ENCODE assay signal across 14 cellular contexts in genomic region chr11:113705871-113706654, GRCh38. TPM values are rescaled to one million over a fixed set of nuclear protein-coding genes. Genes with fewer than 3 reads are reported as not detected.
DNase-seq lines count a peak whose midpoint lies in the region; ATAC-seq, FAIRE-seq and TF ChIP-seq lines count a peak whose summit lies in the region.
"Had no signal": no experiment of that assay in that cellular context is flagged by ENCODE, and none has a peak within 500 bp of the region (broad histone marks: within the 10 kb centered on the region; RNA-seq: fewer than 3 reads in every experiment).

Gene TMPRSS5, minus strand, starts transcription at chr11:113706308. Its CDS starts 84 bp downstream, at chr11:113706224.

- no peaks in the 10 kb centered on the region for H3K27me3 ChIP-seq in Panc1 (ENCODE audit: control insufficient read depth, insufficient read depth, low read length)
- no peaks in the 10 kb centered on the region for H3K27me3 ChIP-seq in MM.1S (replicated peaks; ENCODE audit: insufficient read depth, low read length)
- H3K27me3 ChIP-seq in osteoblast (ENCODE audit: insufficient read depth, low read length): no peaks in the 10 kb centered on the region
- H3K27me3 ChIP-seq in ovary: no peaks in the 10 kb centered on the region
- H3K27me3 ChIP-seq: upper lobe of left lung had no signal

- peak within 1 kb of the TSS; percentile 68 for H3K27ac Mint-ChIP-seq in Calu3 (ENCODE audit: unreplicated experiment)
- H3K27ac Mint-ChIP-seq: activated CD4-positive, alpha-beta T cell treated with anti-CD3 and anti-CD28 coated beads, Interleukin-2, amount 10 ng/mL, durations not matched to agents 7 days and 5 days; activated naive CD8-positive, alpha-beta T cell treated with anti-CD3 and anti-CD28 coated beads, Interleukin-2, amount 50 U/mL, for 24 hours; T-helper 2 cell treated with Interferon-gamma antibody and Interleukin-4, amounts not matched to agents 5 μg/mL and 100 μg/mL, for 36 hours had no signal

- no peak for TF ChIP-seq CTCF in Calu3 (IDR thresholded peaks at IDR 0.05; ENCODE audit: unreplicated experiment)
- TF ChIP-seq CTCF in Panc1 (IDR thresholded peaks at IDR 0.05): no peak
- TF ChIP-seq CTCF in MM.1S (IDR thresholded peaks at IDR 0.05; ENCODE audit: low read length): no peak
- no peak for TF ChIP-seq CTCF in osteoblast (IDR thresholded peaks at IDR 0.05; ENCODE audit: extremely low read depth, low read depth, low read length)
- TF ChIP-seq CTCF in ovary (IDR thresholded peaks at IDR 0.05): no peak

- POLR2A ChIA-PET in Panc1 (lab: Charles Lee): no interaction called here

- no peak for TF ChIP-seq EP300 in ovary (IDR thresholded peaks at IDR 0.05)

- in situ Hi-C loops in Panc1 (cut with HindIII; ENCODE audit: low pct_unique_long_range_greater_than_20kb, low sequenced_read_pairs): no loop called here

- no peaks in the 10 kb centered on the region for H3K79me2 ChIP-seq in MM.1S (ENCODE audit: low read length)
- no peaks in the 10 kb centered on the region for H3K79me2 ChIP-seq in osteoblast (ENCODE audit: insufficient read depth, low read length)

- TF ChIP-seq POLR2A in ovary (IDR thresholded peaks at IDR 0.05): no peak

- DNase-seq in Calu3 (peak; percentile 65), Panc1 (ENCODE audit: low read depth, low spot score) (no peak), frontal cortex (ENCODE audit: low spot score in 2 of 2) (peak; percentile 61 to 74), pons (ENCODE audit: low spot score) (peak; percentile 99), MM.1S (no peak), osteoblast (ENCODE audit: insufficient read length, low spot score, missing footprints) (no peak), ovary (no peak)
- DNase-seq: activated CD4-positive, alpha-beta T cell treated with anti-CD3 and anti-CD28 coated beads, Interleukin-2, amount 10 ng/mL, durations not matched to agents 7 days and 5 days; activated naive CD8-positive, alpha-beta T cell treated with anti-CD3 and anti-CD28 coated beads, Interleukin-2, amount 50 U/mL, for 24 hours; activated T-cell treated with anti-CD3 and anti-CD28 coated beads, Interleukin-2, amount 50 U/mL, for 48 hours; NCI-H1105 treated with DMSO at 0.1 percent for 48 hours; psoas muscle; upper lobe of left lung had no signal

- peaks cover 7% of the 10 kb centered on the region for H3K9me3 Mint-ChIP-seq in Calu3 (ENCODE audit: low read depth, unreplicated experiment)

- H3K4me1 ChIP-seq in Panc1 (ENCODE audit: control insufficient read depth, insufficient read depth, low read length): no peaks in the 10 kb centered on the region
- H3K4me1 ChIP-seq in MM.1S (ENCODE audit: low read length): no peaks in the 10 kb centered on the region
- H3K4me1 ChIP-seq in osteoblast (ENCODE audit: insufficient read depth, low read length): no peaks in the 10 kb centered on the region
- no peaks in the 10 kb centered on the region for H3K4me1 ChIP-seq in ovary (ENCODE audit: insufficient read depth)
- H3K4me1 ChIP-seq: psoas muscle, upper lobe of left lung had no signal

- peak within 1 kb of the TSS; percentile 64 for H3K4me3 Mint-ChIP-seq in Calu3 (ENCODE audit: low read depth, unreplicated experiment)
- H3K4me3 Mint-ChIP-seq: activated CD4-positive, alpha-beta T cell treated with anti-CD3 and anti-CD28 coated beads, Interleukin-2, amount 10 ng/mL, durations not matched to agents 7 days and 5 days; activated naive CD8-positive, alpha-beta T cell treated with anti-CD3 and anti-CD28 coated beads, Interleukin-2, amount 50 U/mL, for 24 hours; T-helper 2 cell treated with Interferon-gamma antibody and Interleukin-4, amounts not matched to agents 5 μg/mL and 100 μg/mL, for 36 hours had no signal

- H3K4me2 ChIP-seq in MM.1S (ENCODE audit: low read depth, low read length) (no peak within 1 kb of the TSS), osteoblast (ENCODE audit: insufficient read depth, low read length) (no peak within 1 kb of the TSS)

- no peak for ATAC-seq in Panc1
- ATAC-seq: activated naive CD8-positive, alpha-beta T cell treated with anti-CD3 and anti-CD28 coated beads, Interleukin-2, amount 50 U/mL, for 24 hours; psoas muscle had no signal

- H3K36me3 ChIP-seq in Panc1 (ENCODE audit: control insufficient read depth, insufficient read depth, low read length) (no peaks in the 10 kb centered on the region), MM.1S (replicated peaks; ENCODE audit: insufficient read depth, low read length) (no peaks in the 10 kb centered on the region), osteoblast (ENCODE audit: insufficient read depth, low read length) (no peaks in the 10 kb centered on the region), ovary (no peaks in the 10 kb centered on the region)
- H3K36me3 ChIP-seq: upper lobe of left lung had no signal

- H4K20me1 ChIP-seq in MM.1S (ENCODE audit: insufficient read depth, low read length) (no peaks in the 10 kb centered on the region), osteoblast (ENCODE audit: insufficient read depth, low read length) (no peaks in the 10 kb centered on the region)

- intact Hi-C loops in Calu3 (cut with micrococcal nuclease; ENCODE audit: unreplicated experiment) (no loop called here), Panc1 (cut with micrococcal nuclease; ENCODE audit: unreplicated experiment) (no loop called here), ovary (cut with DNase I) (no loop called here)

- no peaks in the 10 kb centered on the region for H3K36me3 Mint-ChIP-seq in Calu3 (ENCODE audit: insufficient read depth, unreplicated experiment)

- no peak within 1 kb of the TSS for H2AFZ ChIP-seq in MM.1S (ENCODE audit: low read length)
- H2AFZ ChIP-seq in osteoblast (ENCODE audit: low read length): no peak within 1 kb of the TSS

- no peak within 1 kb of the TSS for H3K9ac ChIP-seq in MM.1S (ENCODE audit: low read length)

- H3K9me3 ChIP-seq in Panc1 (ENCODE audit: control insufficient read depth, insufficient read depth, low read depth, low read length) (no peaks in the 10 kb centered on the region; the same call in 1 of the 2 replicates), MM.1S (replicated peaks; ENCODE audit: insufficient read depth, low read length) (no peaks in the 10 kb centered on the region), osteoblast (ENCODE audit: low read depth, low read length) (peaks cover 2% of the 10 kb centered on the region), ovary (no peaks in the 10 kb centered on the region)

- BruUV-seq in Calu3 (replicated peaks; lab: Mats Ljungman, UMichigan): no TSS peak
- BruUV-seq in Panc1 (replicated peaks; lab: Mats Ljungman, UMichigan): no TSS peak

- CTCF ChIA-PET in Calu3 (lab: Charles Lee) (interaction anchor here (1.4 kb wide), 2 partner anchors 16 to 24 kb away, joined by 4 to 6 read pairs; no protein-coding TSS in a partner anchor), Panc1 (lab: Charles Lee) (no interaction called here)

- no peaks in the 10 kb centered on the region for H3K9me2 ChIP-seq in MM.1S (replicated peaks; ENCODE audit: insufficient read depth, low read length)

- peak; percentile 76 for FAIRE-seq in frontal cortex (lab: Jason Lieb, UNC)

- H3K4me1 Mint-ChIP-seq in Calu3 (ENCODE audit: low read depth, unreplicated experiment): peaks cover 31% of the 10 kb centered on the region
- H3K4me1 Mint-ChIP-seq: activated CD4-positive, alpha-beta T cell treated with anti-CD3 and anti-CD28 coated beads, Interleukin-2, amount 10 ng/mL, durations not matched to agents 7 days and 5 days; activated naive CD8-positive, alpha-beta T cell treated with anti-CD3 and anti-CD28 coated beads, Interleukin-2, amount 50 U/mL, for 24 hours had no signal

- 92 to 95% (median 94%) methylated on average over 7 of the region's 7 CpGs for WGBS in ovary, 3 donors

- peak within 1 kb of the TSS; percentile 17; the same call in 1 of the 2 replicates for H3K27ac ChIP-seq in Panc1 (ENCODE audit: low read length)
- H3K27ac ChIP-seq in MM.1S (ENCODE audit: low read length): no peak within 1 kb of the TSS
- no peak within 1 kb of the TSS for H3K27ac ChIP-seq in osteoblast (ENCODE audit: low read depth, low read length)
- H3K27ac ChIP-seq in ovary: no peak within 1 kb of the TSS
- H3K27ac ChIP-seq: psoas muscle, upper lobe of left lung had no signal

- no peaks in the 10 kb centered on the region for H3K27me3 Mint-ChIP-seq in Calu3 (ENCODE audit: unreplicated experiment)
- H3K27me3 Mint-ChIP-seq: activated CD4-positive, alpha-beta T cell treated with anti-CD3 and anti-CD28 coated beads, Interleukin-2, amount 10 ng/mL, durations not matched to agents 7 days and 5 days; activated naive CD8-positive, alpha-beta T cell treated with anti-CD3 and anti-CD28 coated beads, Interleukin-2, amount 50 U/mL, for 24 hours had no signal

- no peaks in the 10 kb centered on the region for H3F3A ChIP-seq in MM.1S (ENCODE audit: insufficient read depth, low read length)

- H3K4me3 ChIP-seq in Panc1 (ENCODE audit: low read depth in 2 of 2, low read length in 2 of 2): no peak within 1 kb of the TSS
- no peak within 1 kb of the TSS for H3K4me3 ChIP-seq in MM.1S (ENCODE audit: low read length)
- H3K4me3 ChIP-seq in osteoblast (ENCODE audit: insufficient read depth, low read length): no peak within 1 kb of the TSS
- H3K4me3 ChIP-seq in ovary: no peak within 1 kb of the TSS
- H3K4me3 ChIP-seq: psoas muscle, upper lobe of left lung had no signal

RNA-seq across cellular contexts. Expression of gene TMPRSS5, which starts in this region (rescaled TPM):
- total RNA-seq in Calu3 (2022) (7.4 and 9.6 TPM in 2 replicates), Panc1 (2021; ENCODE audit: unreplicated experiment) (0.85 TPM), frontal cortex (0.41 TPM), osteoblast (0.29 and 0.36 TPM in 2 replicates), ovary (1 to 10 TPM in 1 of 7 donors, under 1 TPM in 5, not detected in 1; 0.60 to 1.1 (median 0.84) TPM)
- polyA plus RNA-seq in Panc1 (2012; ENCODE audit: insufficient read length): 0.82 TPM
- under 1 TPM in 1 of 2 donors, not detected in 1; 0.27 TPM for polyA plus RNA-seq in ovary

Comparison
In these comparisons a context has a peak if more than half of its experiments do, and no peak if none do; other contexts are left out.
1. Peak in DNase-seq in frontal cortex; RNA of the gene not detected or under 1 TPM.
2. DNase-seq: peak in Calu3 (single experiment) and pons (single experiment); none in Panc1 (single experiment), MM.1S (single experiment), osteoblast (single experiment) and ovary (0 of 5).